Comparison of ENCODE assay signal across 18 cellular contexts in the genomic region with DNA sequence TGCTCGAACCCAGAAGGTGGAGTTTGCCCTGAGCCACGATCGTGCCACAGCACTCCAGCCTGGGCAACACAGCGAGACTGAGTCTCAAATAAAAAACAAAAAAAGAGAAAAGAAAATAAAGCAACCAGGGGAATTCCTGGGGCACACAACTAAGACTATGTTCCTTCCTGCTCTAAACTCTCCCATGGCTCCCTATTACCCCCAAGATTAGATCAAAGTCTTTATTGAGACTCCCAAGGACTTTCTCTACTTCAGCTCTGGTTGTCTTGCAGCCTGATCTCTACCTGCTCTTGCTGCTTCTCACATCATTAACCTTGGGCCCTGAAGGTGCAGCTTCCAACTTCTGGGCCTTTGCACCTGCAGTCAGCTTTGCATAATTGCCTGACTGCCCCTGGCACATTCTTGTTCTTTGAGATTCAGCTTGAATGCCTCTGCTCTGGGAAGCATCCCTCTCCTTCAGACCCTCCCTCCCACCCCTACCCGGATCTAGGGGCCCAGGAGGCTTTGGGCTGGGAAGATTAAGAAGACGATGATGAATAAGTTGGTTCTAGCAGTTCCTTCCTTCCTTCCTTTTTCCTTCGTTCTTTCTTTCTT. TPM values are rescaled to one million over a fixed set of nuclear protein-coding genes. Genes with fewer than 3 reads are reported as not detected.
A peak's percentile ranks its signal among the peaks of the same experiment; 100 is the strongest.
DNase-seq lines count a peak whose midpoint lies in the region; ATAC-seq, FAIRE-seq and TF ChIP-seq lines count a peak whose summit lies in the region.
"Had no signal": no experiment of that assay in that cellular context is flagged by ENCODE, and none has a peak within 500 bp of the region (broad histone marks: within the 10 kb centered on the region; RNA-seq: fewer than 3 reads in every experiment).

No MANE protein-coding gene starts in this region.

- no peaks in the 10 kb centered on the region for H3K27me3 Mint-ChIP-seq in T-helper 17 cell
- H3K27me3 Mint-ChIP-seq in progenitor cell of endocrine pancreas = peaks cover 7% of the 10 kb centered on the region

- H3K4me3 Mint-ChIP-seq in T-helper 17 cell (peak overlapping the region; percentile 50), progenitor cell of endocrine pancreas (ENCODE audit: low read depth) (no peak overlapping the region)

- H3K4me3 ChIP-seq in A549 (no peak overlapping the region), DOHH2 (ENCODE audit: low read length) (peak overlapping the region; percentile 51), right lobe of liver (no peak overlapping the region), small intestine (ENCODE audit: low read depth in 1 of 2, low read length in 2 of 2) (no peak overlapping the region)
- H3K4me3 ChIP-seq: skin epidermis had no signal

- POLR2A ChIA-PET in A549 (lab: Yijun Ruan, JAX) = no interaction called here

- H3K27ac ChIP-seq in A549 (no peak overlapping the region), DOHH2 (ENCODE audit: low read depth, low read length) (peak overlapping the region; percentile 92), right lobe of liver (no peak overlapping the region), small intestine (ENCODE audit: low read depth in 1 of 2, low read length in 1 of 2) (no peak overlapping the region)

- H3K36me3 Mint-ChIP-seq in T-helper 17 cell (ENCODE audit: low read depth) (no peaks in the 10 kb centered on the region), progenitor cell of endocrine pancreas (ENCODE audit: insufficient read depth) (no peaks in the 10 kb centered on the region)

- peak overlapping the region; percentile 96 for H3K27ac Mint-ChIP-seq in T-helper 17 cell
- no peak overlapping the region for H3K27ac Mint-ChIP-seq in progenitor cell of endocrine pancreas

- H3F3A ChIP-seq in DOHH2 (ENCODE audit: control insufficient read depth, insufficient read depth) = peaks cover 41% of the 10 kb centered on the region

- H3K9me3 Mint-ChIP-seq in progenitor cell of endocrine pancreas (ENCODE audit: low read depth) = no peaks in the 10 kb centered on the region

- ATAC-seq in A549 (no peak), T-helper 17 cell (no peak), right lobe of liver (no peak)
- ATAC-seq: Right ventricle myocardium inferior had no signal

- H3K9me2 ChIP-seq in DOHH2 (replicated peaks; ENCODE audit: control insufficient read depth, low read length) = no peaks in the 10 kb centered on the region

- H3K4me2 ChIP-seq in A549 (no peak overlapping the region), DOHH2 (ENCODE audit: low read length) (peak overlapping the region; percentile 86)

- TF ChIP-seq CTCF in A549 (IDR thresholded peaks at IDR 0.05) (no peak), DOHH2 (IDR thresholded peaks at IDR 0.05; ENCODE audit: low read depth, low read length, poor library complexity, severe bottlenecking) (no peak), progenitor cell of endocrine pancreas (IDR thresholded peaks at IDR 0.05; ENCODE audit: unreplicated experiment) (no peak), right lobe of liver (IDR thresholded peaks at IDR 0.05) (no peak)

- TF ChIP-seq POLR2A in A549 (IDR thresholded peaks at IDR 0.05; ENCODE audit: low read length) (no peak), right lobe of liver (IDR thresholded peaks at IDR 0.05) (no peak)

- peaks cover 9% of the 10 kb centered on the region; the same call in 1 of the 2 replicates for H3K27me3 ChIP-seq in DOHH2 (ENCODE audit: control insufficient read depth, low read length)
- H3K27me3 ChIP-seq in right lobe of liver = no peaks in the 10 kb centered on the region
- no peaks in the 10 kb centered on the region for H3K27me3 ChIP-seq in small intestine (ENCODE audit: control insufficient read depth in 2 of 2, insufficient read depth in 2 of 2, low read length in 2 of 2)

- peaks cover 2% of the 10 kb centered on the region; the same call in 1 of the 3 replicates for H3K4me1 ChIP-seq in A549
- H3K4me1 ChIP-seq in DOHH2 (ENCODE audit: control insufficient read depth, low read length) = peaks cover 63% of the 10 kb centered on the region
- H3K4me1 ChIP-seq in right lobe of liver = no peaks in the 10 kb centered on the region
- no peaks in the 10 kb centered on the region for H3K4me1 ChIP-seq in small intestine (ENCODE audit: control insufficient read depth in 2 of 2, insufficient read depth in 1 of 2, low read depth in 1 of 2, low read length in 1 of 2)

- intact Hi-C loops in right lobe of liver (cut with DNase I) = no loop called here

- no peak for DNase-seq in A549 (ENCODE audit: low read depth in 1 of 2, low spot score in 1 of 2)
- no peak for DNase-seq in T-helper 17 cell
- DNase-seq in iPS-NIHi11 (ENCODE audit: low spot score) = peak; percentile 52
- no peak for DNase-seq in progenitor cell of endocrine pancreas (ENCODE audit: low spot score, unreplicated experiment)
- DNase-seq in stimulated activated CD4-positive, alpha-beta T cell treated with anti-CD3 and anti-CD28 coated beads, Interleukin-15, amount 100 ng/mL, for 24 hours = no peak
- DNase-seq in right lobe of liver = no peak
- DNase-seq in small intestine = no peak
- DNase-seq: central memory CD4-positive, alpha-beta T cell; DMS79; foreskin melanocyte; MM.1S; NCI-H2081 treated with DMSO at 0.1 percent for 48 hours; NCI-H774 had no signal

- H3K4me1 Mint-ChIP-seq in T-helper 17 cell = peaks cover 38% of the 10 kb centered on the region
- H3K4me1 Mint-ChIP-seq in progenitor cell of endocrine pancreas (ENCODE audit: low read depth) = no peaks in the 10 kb centered on the region

- no peak for TF ChIP-seq RAD21 in A549 (conservative IDR thresholded peaks at IDR 0.05 in 1 of 2, IDR thresholded peaks at IDR 0.05 in 1 of 2)

- no peak for FAIRE-seq in A549 (lab: Jason Lieb, UNC)
- no peak for FAIRE-seq in small intestine (lab: Jason Lieb, UNC)
- FAIRE-seq: endometrium had no signal

- H3K79me2 ChIP-seq in DOHH2 (ENCODE audit: control insufficient read depth, low read length) = no peaks in the 10 kb centered on the region

- H3K9me3 ChIP-seq in A549 (no peaks in the 10 kb centered on the region), DOHH2 (ENCODE audit: control insufficient read depth, insufficient read depth, low read length) (no peaks in the 10 kb centered on the region), T-helper 17 cell (ENCODE audit: control insufficient read depth, low read length, poor library complexity, severe bottlenecking) (no peaks in the 10 kb centered on the region), right lobe of liver (no peaks in the 10 kb centered on the region), small intestine (ENCODE audit: control insufficient read depth, low read depth) (no peaks in the 10 kb centered on the region)

- H4K20me1 ChIP-seq in DOHH2 (ENCODE audit: control insufficient read depth, insufficient read depth, low read depth, low read length) = no peaks in the 10 kb centered on the region

- CTCF ChIA-PET in A549 (lab: Yijun Ruan, JAX) = interaction anchor here (0.9 kb wide), 1 partner anchor 60 kb away, joined by 3 read pairs; no protein-coding TSS in a partner anchor

- no peaks in the 10 kb centered on the region for H3K36me3 ChIP-seq in DOHH2 (ENCODE audit: control insufficient read depth, low read length)
- no peaks in the 10 kb centered on the region for H3K36me3 ChIP-seq in right lobe of liver
- H3K36me3 ChIP-seq in small intestine (ENCODE audit: control insufficient read depth in 2 of 2, insufficient read depth in 2 of 2, low read length in 2 of 2) = no peaks in the 10 kb centered on the region

- WGBS in A549 (ENCODE audit: missing lambda C conversion rate) = 81% methylated on average over 6 of the region's 7 CpGs
- 75% methylated on average over 6 of the region's 7 CpGs for WGBS in right lobe of liver (ENCODE audit: insufficient coverage, low coverage, low lambda C conversion rate, missing lambda C conversion rate)
- 62 to 75% (median 73%) methylated on average over 7 of the region's 7 CpGs for WGBS in small intestine, 3 donors

- TF ChIP-seq EP300 in A549 (IDR thresholded peaks at IDR 0.05) = no peak

TF ChIP-seq in A549, 52 proteins besides CTCF, POLR2A, EP300 and RAD21:
- peak; percentile 28 for TF ChIP-seq ZFP36 (IDR thresholded peaks at IDR 0.05; ENCODE audit: borderline replicate concordance, partially characterized antibody)
- TF ChIP-seq HOXB13 (CRISPR knock-in tag; IDR thresholded peaks at IDR 0.05; ENCODE audit: low read depth) = no peak
- no peak for TF ChIP-seq HDAC2 (IDR thresholded peaks at IDR 0.05)
- TF ChIP-seq, protein P1, sequence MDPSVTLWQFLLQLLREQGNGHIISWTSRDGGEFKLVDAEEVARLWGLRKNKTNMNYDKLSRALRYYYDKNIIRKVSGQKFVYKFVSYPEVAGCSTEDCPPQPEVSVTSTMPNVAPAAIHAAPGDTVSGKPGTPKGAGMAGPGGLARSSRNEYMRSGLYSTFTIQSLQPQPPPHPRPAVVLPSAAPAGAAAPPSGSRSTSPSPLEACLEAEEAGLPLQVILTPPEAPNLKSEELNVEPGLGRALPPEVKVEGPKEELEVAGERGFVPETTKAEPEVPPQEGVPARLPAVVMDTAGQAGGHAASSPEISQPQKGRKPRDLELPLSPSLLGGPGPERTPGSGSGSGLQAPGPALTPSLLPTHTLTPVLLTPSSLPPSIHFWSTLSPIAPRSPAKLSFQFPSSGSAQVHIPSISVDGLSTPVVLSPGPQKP (IDR thresholded peaks at IDR 0.05; ENCODE audit: low read depth, low read length) = no peak
TF ChIP-seq in A549: peak in this region for 1.

RNA-seq across cellular contexts. Expression of a gene that starts 16.8 kb away (rescaled TPM):
- polyA plus RNA-seq in A549 (2011; rRNA removed) (5.0 and 5.9 TPM in 2 replicates), A549 (2017; fragmentation: RNase III; extraction: RNeasy Plus Mini Kit Qiagen cat#74134 plus additional on column Dnase treatment) (1.5 to 2.4 TPM (median 2.1 TPM) in 3 replicates), small intestine (10 to 100 TPM in 1 of 3 donors, 1 to 10 TPM in 1, under 1 TPM in 1; 0.89 to 12.1 (median 7.0) TPM)
- 4.1 and 6.0 TPM in 2 replicates for polyA plus RNA-seq in A549 (2012; cell fraction: cytosol; rRNA removed)
- polyA plus RNA-seq in A549 (2012; cell fraction: nucleus; rRNA removed) = 4.5 and 6.2 TPM in 2 replicates
- 5.7 and 7.7 TPM in 2 replicates for polyA minus RNA-seq in A549 (2011; rRNA and poly(A)+ RNA removed)
- total RNA-seq in T-helper 17 cell (10 to 100 TPM; 12.2 to 22.1 TPM), progenitor cell of endocrine pancreas (67.5 and 78.4 TPM in 2 replicates), right lobe of liver (10 to 100 TPM; 38.6 to 75.4 (median 58.3) TPM)

RNA-seq across cellular contexts. Expression of a gene that starts 42.9 kb away (rescaled TPM):
- polyA plus RNA-seq in A549 (2011; rRNA removed) (0.01 TPM in 1 of 2 replicates, not detected in the other), A549 (2017; fragmentation: RNase III; extraction: RNeasy Plus Mini Kit Qiagen cat#74134 plus additional on column Dnase treatment) (not detected in 3 replicates), small intestine (under 1 TPM in 1 of 3 donors, not detected in 2; 0.04 TPM)
- polyA plus RNA-seq in A549 (2012; cell fraction: cytosol; rRNA removed) = under 0.01 TPM in 2 replicates
- polyA plus RNA-seq in A549 (2012; cell fraction: nucleus; rRNA removed) = 0.01 and 0.02 TPM in 2 replicates
- polyA minus RNA-seq in A549 (2011; rRNA and poly(A)+ RNA removed) = not detected in 2 replicates
- total RNA-seq in T-helper 17 cell (not detected), progenitor cell of endocrine pancreas (121 and 122 TPM in 2 replicates), right lobe of liver (under 1 TPM in 2 of 6 experiments, not detected in 4; 0.11 to 0.37 TPM)
- total RNA-seq: mesenteric fat pad, Right ventricle myocardium inferior had no signal

Comparison
In these comparisons a context has a peak if more than half of its experiments do, and no peak if none do; other contexts are left out.
1. RNA of a gene that starts 42.9 kb away (total RNA-seq): 121 to 122 TPM in progenitor cell of endocrine pancreas; not detected in T-helper 17 cell and 0.11 to 0.37 TPM in right lobe of liver; every median in the first group is over 10 times any median in the second.